ENCODE assay signal across 8 cellular contexts in the genomic region with DNA sequence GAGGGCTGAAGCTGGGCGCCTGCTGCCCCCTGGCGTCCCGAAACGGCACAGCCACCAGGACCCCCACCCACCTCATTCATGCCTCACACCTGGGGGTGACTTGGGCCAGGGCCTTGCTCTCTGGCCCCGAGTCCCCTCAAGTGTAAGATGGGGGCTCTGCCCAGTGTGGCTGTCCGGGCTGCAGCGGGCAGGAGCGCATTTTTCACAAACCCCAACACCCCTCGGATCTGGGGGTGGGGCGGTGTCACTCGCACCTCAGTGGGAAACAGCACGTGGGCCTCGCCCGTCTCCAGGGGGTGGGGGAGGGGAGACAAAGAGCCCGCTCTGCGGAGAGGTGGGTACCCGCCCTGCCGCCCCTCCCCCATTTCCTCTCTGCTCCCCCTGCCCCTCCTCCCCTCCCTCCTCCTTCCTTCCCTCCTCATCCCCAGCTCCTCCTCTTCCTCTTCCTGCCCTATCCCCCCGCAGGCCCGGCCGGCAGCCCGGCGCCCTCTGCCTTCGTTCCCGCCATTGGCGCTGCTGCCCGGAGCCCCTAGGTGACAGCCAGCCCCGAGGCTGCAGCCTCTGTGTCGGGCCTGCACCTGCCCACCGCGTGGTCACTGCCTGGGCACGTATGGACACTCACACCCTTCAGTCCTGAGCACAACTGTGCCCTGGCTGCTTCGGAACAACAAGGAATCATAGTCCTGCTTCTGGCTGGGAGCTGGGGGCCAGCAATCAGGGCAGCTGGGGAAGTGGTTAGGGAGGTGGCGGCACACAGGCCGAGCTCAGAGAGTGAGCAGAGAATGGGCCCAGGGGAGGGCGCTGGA. TPM values are rescaled to one million over a fixed set of nuclear protein-coding genes. Genes with fewer than 3 reads are reported as not detected.
DNase-seq lines count a peak whose midpoint lies in the region; ATAC-seq, FAIRE-seq and TF ChIP-seq lines count a peak whose summit lies in the region.

No MANE protein-coding gene starts in this region.

- H3K9ac ChIP-seq in Karpas-422 (ENCODE audit: low read length): peak overlapping the region; percentile 34; the same call in 1 of the 2 replicates
- peak overlapping the region; percentile 69 for H3K9ac ChIP-seq in astrocyte (ENCODE audit: low read length)
- H3K9ac ChIP-seq in skeletal muscle tissue (ENCODE audit: low read depth in 1 of 3, low read length in 3 of 3): peak overlapping the region in 2 of 3 donors; percentile 45 to 53

- no peak for ATAC-seq in GM19324 (IDR thresholded peaks at IDR 0.05; ENCODE audit: low FRiP score, unreplicated experiment)

- no peaks in the 10 kb centered on the region for H3K9me3 Mint-ChIP-seq in astrocyte (ENCODE audit: unreplicated experiment)

- H3K36me3 Mint-ChIP-seq in astrocyte (ENCODE audit: low read depth, unreplicated experiment): peaks cover 2% of the 10 kb centered on the region

- DNase-seq in ELF-1 (ENCODE audit: low read depth, low spot score): peak; percentile 90
- DNase-seq in Karpas-422: peak; percentile 76
- peak; percentile 43 for DNase-seq in T follicular helper cell (ENCODE audit: low read depth)
- peak; percentile 28 for DNase-seq in astrocyte (ENCODE audit: low read depth)
- peak; percentile 61 for DNase-seq in hepatocyte (ENCODE audit: low spot score)
- no peak for DNase-seq in NK-92 treated with Interleukin-12 subunit alpha and Interleukin-12 subunit beta, amount 100 ng/mL, for 24 hours (lab: John Stamatoyannopoulos, UW)

- H3K4me1 Mint-ChIP-seq in astrocyte (ENCODE audit: low read depth, unreplicated experiment): no peaks in the 10 kb centered on the region

- H3K36me3 ChIP-seq in Karpas-422 (ENCODE audit: insufficient read depth, low read length) (no peaks in the 10 kb centered on the region), astrocyte (ENCODE audit: insufficient read depth, low read length) (no peaks in the 10 kb centered on the region), hepatocyte (replicated peaks; ENCODE audit: insufficient read depth, low read depth) (no peaks in the 10 kb centered on the region), skeletal muscle tissue (ENCODE audit: control insufficient read depth in 3 of 3, insufficient read depth in 3 of 3, low read length in 3 of 3) (no peaks in the 10 kb centered on the region)

- H3K4me3 Mint-ChIP-seq in astrocyte (ENCODE audit: unreplicated experiment): peak overlapping the region; percentile 50

- H3K27me3 ChIP-seq in Karpas-422 (ENCODE audit: low read length) (no peaks in the 10 kb centered on the region), astrocyte (ENCODE audit: insufficient read depth, low read length) (no peaks in the 10 kb centered on the region), hepatocyte (no peaks in the 10 kb centered on the region), skeletal muscle tissue (ENCODE audit: control insufficient read depth in 3 of 3, insufficient read depth in 3 of 3, low read length in 3 of 3) (peaks cover 0 to 2% (median 0%) of the 10 kb centered on the region in 3 donors)

- H3K4me2 ChIP-seq in Karpas-422 (ENCODE audit: low read depth, low read length, poor library complexity, severe bottlenecking): peak overlapping the region; percentile 40
- H3K4me2 ChIP-seq in astrocyte (ENCODE audit: low read length): peak overlapping the region; percentile 89
- H3K4me2 ChIP-seq in hepatocyte: peak overlapping the region; percentile 87

- 12% methylated on average over 23 of the region's 36 CpGs for WGBS in hepatocyte (ENCODE audit: low lambda C conversion rate, missing lambda C conversion rate)

- H2AFZ ChIP-seq in Karpas-422 (ENCODE audit: low read length): no peak overlapping the region
- peak overlapping the region; percentile 96 for H2AFZ ChIP-seq in astrocyte (ENCODE audit: low read depth, low read length)
- H2AFZ ChIP-seq in hepatocyte: peak overlapping the region; percentile 90

- no peak overlapping the region for H3K27ac Mint-ChIP-seq in astrocyte (ENCODE audit: unreplicated experiment)

- FAIRE-seq in astrocyte (lab: Jason Lieb, UNC): no peak

- H4K20me1 ChIP-seq in Karpas-422 (ENCODE audit: insufficient read depth, low read depth, low read length) (no peaks in the 10 kb centered on the region), astrocyte (ENCODE audit: insufficient read depth, low read length) (peaks cover under 1% of the 10 kb centered on the region), hepatocyte (ENCODE audit: insufficient read depth, poor library complexity, severe bottlenecking) (no peaks in the 10 kb centered on the region)

- peaks cover 24% of the 10 kb centered on the region for H3K27me3 Mint-ChIP-seq in astrocyte (ENCODE audit: low read depth, unreplicated experiment)

- H3K9me3 ChIP-seq in Karpas-422 (ENCODE audit: low read length): no peaks in the 10 kb centered on the region
- no peaks in the 10 kb centered on the region for H3K9me3 ChIP-seq in astrocyte (ENCODE audit: insufficient read depth, low read depth, low read length)
- H3K9me3 ChIP-seq in hepatocyte (ENCODE audit: low read depth): no peaks in the 10 kb centered on the region
- no peaks in the 10 kb centered on the region for H3K9me3 ChIP-seq in skeletal muscle tissue (ENCODE audit: control insufficient read depth in 3 of 3, low read length in 3 of 3)

- H3K4me3 ChIP-seq in Karpas-422 (ENCODE audit: low read length) (peak overlapping the region; percentile 34; the same call in 1 of the 2 replicates), astrocyte (ENCODE audit: insufficient read depth, low read depth, low read length) (peak overlapping the region; percentile 58), hepatocyte (no peak overlapping the region), skeletal muscle tissue (ENCODE audit: low read length in 3 of 3) (peak overlapping the region; percentile 43 to 68 (median 56))

- H3K4me1 ChIP-seq in Karpas-422 (ENCODE audit: low read length) (peaks cover 3% of the 10 kb centered on the region; the same call in 1 of the 2 replicates), astrocyte (ENCODE audit: insufficient read depth, low read length) (peaks cover 6% of the 10 kb centered on the region), hepatocyte (ENCODE audit: insufficient read depth) (peaks cover 22% of the 10 kb centered on the region), skeletal muscle tissue (ENCODE audit: control insufficient read depth in 3 of 3, insufficient read depth in 3 of 3, low read length in 3 of 3) (peaks cover 17 to 22% (median 20%) of the 10 kb centered on the region in 3 donors)

- H3K27ac ChIP-seq in Karpas-422 (ENCODE audit: low read length) (no peak overlapping the region), astrocyte (ENCODE audit: low read depth, low read length) (no peak overlapping the region), hepatocyte (peak overlapping the region; percentile 71), skeletal muscle tissue (ENCODE audit: low read depth, low read length) (peak overlapping the region; percentile 18)

- H3K79me2 ChIP-seq in Karpas-422 (ENCODE audit: low read length): no peaks in the 10 kb centered on the region
- H3K79me2 ChIP-seq in astrocyte (ENCODE audit: insufficient read depth, low read length): no peaks in the 10 kb centered on the region
- no peaks in the 10 kb centered on the region for H3K79me2 ChIP-seq in hepatocyte

- peak; percentile 57 for TF ChIP-seq CTCF in astrocyte (IDR thresholded peaks at IDR 0.05; ENCODE audit: insufficient read depth, low read depth, low read length)
- peak; percentile 97 for TF ChIP-seq CTCF in hepatocyte (IDR thresholded peaks at IDR 0.05; ENCODE audit: poor library complexity)

- H3K9me2 ChIP-seq in Karpas-422 (replicated peaks; ENCODE audit: insufficient read depth, low read length) (no peaks in the 10 kb centered on the region), hepatocyte (replicated peaks; ENCODE audit: insufficient read depth) (no peaks in the 10 kb centered on the region)

RNA-seq across cellular contexts. Expression of a gene that starts 6.8 kb away (rescaled TPM):
- not detected in 2 replicates for total RNA-seq in Karpas-422 (2014; rRNA removed; shearing (Covaris generic); ENCODE audit: low replicate concordance)
- total RNA-seq in astrocyte (3.8 and 7.5 TPM in 2 replicates), hepatocyte (411 and 470 TPM in 2 replicates), skeletal muscle tissue (209 TPM)
- 526 and 563 TPM in 2 replicates for polyA plus RNA-seq in hepatocyte

RNA-seq across cellular contexts. Expression of a gene that starts 36.8 kb away (rescaled TPM):
- 0.25 TPM in 1 of 2 replicates, not detected in the other for total RNA-seq in Karpas-422 (2014; rRNA removed; shearing (Covaris generic); ENCODE audit: low replicate concordance)
- 78.8 and 80.8 TPM in 2 replicates for total RNA-seq in astrocyte
- 7.1 and 8.5 TPM in 2 replicates for total RNA-seq in hepatocyte
- polyA plus RNA-seq in hepatocyte: 62.4 and 67.4 TPM in 2 replicates
- total RNA-seq in skeletal muscle tissue: not detected

Comparison
In these comparisons a context has a peak if more than half of its experiments do, and no peak if none do; other contexts are left out.
1. H3K27ac ChIP-seq: peak in hepatocyte (single experiment) and skeletal muscle tissue (single experiment); none in Karpas-422 (single experiment) and astrocyte (single experiment).
2. RNA of a gene that starts 6.8 kb away (total RNA-seq): 411 to 470 TPM in hepatocyte and 209 TPM in skeletal muscle tissue (single experiment); 3.8 to 7.5 TPM in astrocyte and not detected in Karpas-422; every median in the first group is over 10 times any median in the second.
3. Peak in every context shown above with its lines, with median percentiles within 50 percentile points of each other: H3K4me2 ChIP-seq and H3K9ac ChIP-seq.